In the genomic region with DNA sequence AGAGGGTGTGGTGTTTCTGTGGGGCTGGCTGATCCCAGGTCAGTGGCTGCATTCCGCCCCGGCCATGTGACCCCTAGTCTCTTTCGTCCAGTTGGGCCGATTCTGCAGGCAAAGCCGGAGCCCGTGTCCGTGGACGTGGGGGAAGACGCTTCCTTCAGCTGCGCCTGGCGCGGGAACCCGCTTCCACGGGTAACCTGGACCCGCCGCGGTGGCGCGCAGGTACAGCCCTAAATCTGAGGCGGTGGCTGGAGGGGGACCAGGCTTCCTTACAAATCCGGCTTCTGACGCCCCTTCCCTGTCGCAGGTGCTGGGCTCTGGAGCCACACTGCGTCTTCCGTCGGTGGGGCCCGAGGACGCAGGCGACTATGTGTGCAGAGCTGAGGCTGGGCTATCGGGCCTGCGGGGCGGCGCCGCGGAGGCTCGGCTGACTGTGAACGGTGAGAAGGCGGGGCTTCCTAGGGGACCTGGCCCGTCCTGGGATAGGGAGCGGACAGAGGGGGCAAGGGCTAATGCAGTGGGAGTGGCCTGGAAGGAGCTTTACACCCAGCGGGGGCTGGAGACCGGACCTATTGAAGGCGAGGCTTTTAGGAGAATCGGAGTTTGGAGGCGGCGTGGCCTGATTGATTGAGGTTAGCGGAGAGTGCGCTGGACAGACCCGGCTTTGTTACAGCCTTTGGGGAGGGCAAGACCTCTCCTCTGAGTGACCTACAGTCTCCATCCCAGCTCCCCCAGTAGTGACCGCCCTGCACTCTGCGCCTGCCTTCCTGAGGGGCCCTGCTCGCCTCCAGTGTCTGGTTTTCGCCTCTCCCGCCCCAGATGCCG, we compare ENCODE assay signal across 1 cellular context.
TF ChIP-seq lines count a peak whose summit lies in the region.

No MANE protein-coding gene starts in this region.

TF ChIP-seq in HepG2, 621 proteins besides CTCF, POLR2A, EP300 and RAD21 (continues in another document):
- TF ChIP-seq, protein P1, sequence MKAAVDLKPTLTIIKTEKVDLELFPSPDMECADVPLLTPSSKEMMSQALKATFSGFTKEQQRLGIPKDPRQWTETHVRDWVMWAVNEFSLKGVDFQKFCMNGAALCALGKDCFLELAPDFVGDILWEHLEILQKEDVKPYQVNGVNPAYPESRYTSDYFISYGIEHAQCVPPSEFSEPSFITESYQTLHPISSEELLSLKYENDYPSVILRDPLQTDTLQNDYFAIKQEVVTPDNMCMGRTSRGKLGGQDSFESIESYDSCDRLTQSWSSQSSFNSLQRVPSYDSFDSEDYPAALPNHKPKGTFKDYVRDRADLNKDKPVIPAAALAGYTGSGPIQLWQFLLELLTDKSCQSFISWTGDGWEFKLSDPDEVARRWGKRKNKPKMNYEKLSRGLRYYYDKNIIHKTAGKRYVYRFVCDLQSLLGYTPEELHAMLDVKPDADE (CRISPR knock-in tag; IDR thresholded peaks at IDR 0.05) = no peak
- TF ChIP-seq REL (CRISPR knock-in tag; conservative IDR thresholded peaks at IDR 0.05) (no peak), ERF (CRISPR knock-in tag; IDR thresholded peaks at IDR 0.05) (0 out of 2 replicates have a peak, but pooled peaks have one; percentile 50), ZNF543 (CRISPR knock-in tag; IDR thresholded peaks at IDR 0.05) (peak; percentile 62; the same call in 1 of the 2 replicates), AKAP8 (CRISPR knock-in tag; IDR thresholded peaks at IDR 0.05) (0 out of 2 replicates have a peak, but pooled peaks have one; percentile 19), XRCC5 (optimal IDR thresholded peaks at IDR 0.05; ENCODE audit: low read length) (peak; percentile 47), ZNF207 (IDR thresholded peaks at IDR 0.05; ENCODE audit: borderline replicate concordance) (no peak), ZFY (CRISPR knock-in tag; IDR thresholded peaks at IDR 0.05) (peak; percentile 55; the same call in 1 of the 2 replicates), NFKB2 (CRISPR knock-in tag; IDR thresholded peaks at IDR 0.05; ENCODE audit: borderline replicate concordance) (0 out of 2 replicates have a peak, but pooled peaks have one; percentile 15), NFYB (CRISPR knock-in tag; IDR thresholded peaks at IDR 0.05) (no peak; the same call in 1 of the 2 replicates), SAP130 (CRISPR knock-in tag; IDR thresholded peaks at IDR 0.05; ENCODE audit: low read depth) (peak; percentile 43; the same call in 1 of the 2 replicates), POLR2G (IDR thresholded peaks at IDR 0.05; ENCODE audit: low read depth, low read length) (peak; percentile 54; the same call in 1 of the 2 replicates), TARDBP (CRISPR knock-in tag; IDR thresholded peaks at IDR 0.05) (peak; percentile 55; the same call in 1 of the 2 replicates), ZSCAN25 (CRISPR knock-in tag; IDR thresholded peaks at IDR 0.05) (0 out of 2 replicates have a peak, but pooled peaks have one; percentile 21), RXRA (CRISPR knock-in tag; IDR thresholded peaks at IDR 0.05) (peak; percentile 19; the same call in 1 of the 2 replicates), SOX13 (IDR thresholded peaks at IDR 0.05) (no peak), SOX13 (CRISPR knock-in tag; conservative IDR thresholded peaks at IDR 0.05 in 1 of 2, IDR thresholded peaks at IDR 0.05 in 1 of 2) (peak in 1 of 2 experiments; percentile 36; a peak in 1 of 4 replicates), PCBP1 (IDR thresholded peaks at IDR 0.05; ENCODE audit: borderline replicate concordance, low read depth, low read length) (no peak), POLR2AphosphoS5 (IDR thresholded peaks at IDR 0.05; ENCODE audit: low read depth, low read length) (0 out of 2 replicates have a peak, but pooled peaks have one; percentile 16), TBL1XR1 (IDR thresholded peaks at IDR 0.05; ENCODE audit: borderline replicate concordance, low read length, partially characterized antibody) (no peak), ZSCAN30 (CRISPR knock-in tag; IDR thresholded peaks at IDR 0.05) (no peak), DR1 (CRISPR knock-in tag; IDR thresholded peaks at IDR 0.05) (peak; percentile 39; the same call in 1 of the 2 replicates), KLF15 (CRISPR knock-in tag; IDR thresholded peaks at IDR 0.05; ENCODE audit: borderline replicate concordance) (peak; percentile 71; the same call in 1 of the 2 replicates)
- TF ChIP-seq, protein P2, sequence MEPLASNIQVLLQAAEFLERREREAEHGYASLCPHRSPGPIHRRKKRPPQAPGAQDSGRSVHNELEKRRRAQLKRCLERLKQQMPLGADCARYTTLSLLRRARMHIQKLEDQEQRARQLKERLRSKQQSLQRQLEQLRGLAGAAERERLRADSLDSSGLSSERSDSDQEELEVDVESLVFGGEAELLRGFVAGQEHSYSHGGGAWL (CRISPR knock-in tag; IDR thresholded peaks at IDR 0.05) = 0 out of 2 replicates have a peak, but pooled peaks have one; percentile 15
- TF ChIP-seq, protein P3, sequence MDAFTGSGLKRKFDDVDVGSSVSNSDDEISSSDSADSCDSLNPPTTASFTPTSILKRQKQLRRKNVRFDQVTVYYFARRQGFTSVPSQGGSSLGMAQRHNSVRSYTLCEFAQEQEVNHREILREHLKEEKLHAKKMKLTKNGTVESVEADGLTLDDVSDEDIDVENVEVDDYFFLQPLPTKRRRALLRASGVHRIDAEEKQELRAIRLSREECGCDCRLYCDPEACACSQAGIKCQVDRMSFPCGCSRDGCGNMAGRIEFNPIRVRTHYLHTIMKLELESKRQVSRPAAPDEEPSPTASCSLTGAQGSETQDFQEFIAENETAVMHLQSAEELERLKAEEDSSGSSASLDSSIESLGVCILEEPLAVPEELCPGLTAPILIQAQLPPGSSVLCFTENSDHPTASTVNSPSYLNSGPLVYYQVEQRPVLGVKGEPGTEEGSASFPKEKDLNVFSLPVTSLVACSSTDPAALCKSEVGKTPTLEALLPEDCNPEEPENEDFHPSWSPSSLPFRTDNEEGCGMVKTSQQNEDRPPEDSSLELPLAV (CRISPR knock-in tag; conservative IDR thresholded peaks at IDR 0.05; ENCODE audit: low read depth) = no peak
- TF ChIP-seq, protein P4, sequence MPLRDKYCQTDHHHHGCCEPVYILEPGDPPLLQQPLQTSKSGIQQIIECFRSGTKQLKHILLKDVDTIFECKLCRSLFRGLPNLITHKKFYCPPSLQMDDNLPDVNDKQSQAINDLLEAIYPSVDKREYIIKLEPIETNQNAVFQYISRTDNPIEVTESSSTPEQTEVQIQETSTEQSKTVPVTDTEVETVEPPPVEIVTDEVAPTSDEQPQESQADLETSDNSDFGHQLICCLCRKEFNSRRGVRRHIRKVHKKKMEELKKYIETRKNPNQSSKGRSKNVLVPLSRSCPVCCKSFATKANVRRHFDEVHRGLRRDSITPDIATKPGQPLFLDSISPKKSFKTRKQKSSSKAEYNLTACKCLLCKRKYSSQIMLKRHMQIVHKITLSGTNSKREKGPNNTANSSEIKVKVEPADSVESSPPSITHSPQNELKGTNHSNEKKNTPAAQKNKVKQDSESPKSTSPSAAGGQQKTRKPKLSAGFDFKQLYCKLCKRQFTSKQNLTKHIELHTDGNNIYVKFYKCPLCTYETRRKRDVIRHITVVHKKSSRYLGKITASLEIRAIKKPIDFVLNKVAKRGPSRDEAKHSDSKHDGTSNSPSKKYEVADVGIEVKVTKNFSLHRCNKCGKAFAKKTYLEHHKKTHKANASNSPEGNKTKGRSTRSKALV (CRISPR knock-in tag; IDR thresholded peaks at IDR 0.05) = peak; percentile 75
- TF ChIP-seq, protein P5, sequence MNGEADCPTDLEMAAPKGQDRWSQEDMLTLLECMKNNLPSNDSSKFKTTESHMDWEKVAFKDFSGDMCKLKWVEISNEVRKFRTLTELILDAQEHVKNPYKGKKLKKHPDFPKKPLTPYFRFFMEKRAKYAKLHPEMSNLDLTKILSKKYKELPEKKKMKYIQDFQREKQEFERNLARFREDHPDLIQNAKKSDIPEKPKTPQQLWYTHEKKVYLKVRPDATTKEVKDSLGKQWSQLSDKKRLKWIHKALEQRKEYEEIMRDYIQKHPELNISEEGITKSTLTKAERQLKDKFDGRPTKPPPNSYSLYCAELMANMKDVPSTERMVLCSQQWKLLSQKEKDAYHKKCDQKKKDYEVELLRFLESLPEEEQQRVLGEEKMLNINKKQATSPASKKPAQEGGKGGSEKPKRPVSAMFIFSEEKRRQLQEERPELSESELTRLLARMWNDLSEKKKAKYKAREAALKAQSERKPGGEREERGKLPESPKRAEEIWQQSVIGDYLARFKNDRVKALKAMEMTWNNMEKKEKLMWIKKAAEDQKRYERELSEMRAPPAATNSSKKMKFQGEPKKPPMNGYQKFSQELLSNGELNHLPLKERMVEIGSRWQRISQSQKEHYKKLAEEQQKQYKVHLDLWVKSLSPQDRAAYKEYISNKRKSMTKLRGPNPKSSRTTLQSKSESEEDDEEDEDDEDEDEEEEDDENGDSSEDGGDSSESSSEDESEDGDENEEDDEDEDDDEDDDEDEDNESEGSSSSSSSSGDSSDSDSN (CRISPR knock-in tag; IDR thresholded peaks at IDR 0.05) = peak; percentile 31; the same call in 1 of the 2 replicates
- TF ChIP-seq, protein P6, sequence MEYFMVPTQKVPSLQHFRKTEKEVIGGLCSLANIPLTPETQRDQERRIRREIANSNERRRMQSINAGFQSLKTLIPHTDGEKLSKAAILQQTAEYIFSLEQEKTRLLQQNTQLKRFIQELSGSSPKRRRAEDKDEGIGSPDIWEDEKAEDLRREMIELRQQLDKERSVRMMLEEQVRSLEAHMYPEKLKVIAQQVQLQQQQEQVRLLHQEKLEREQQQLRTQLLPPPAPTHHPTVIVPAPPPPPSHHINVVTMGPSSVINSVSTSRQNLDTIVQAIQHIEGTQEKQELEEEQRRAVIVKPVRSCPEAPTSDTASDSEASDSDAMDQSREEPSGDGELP (IDR thresholded peaks at IDR 0.05; ENCODE audit: borderline replicate concordance, low read depth) = no peak
- TF ChIP-seq, protein P7, sequence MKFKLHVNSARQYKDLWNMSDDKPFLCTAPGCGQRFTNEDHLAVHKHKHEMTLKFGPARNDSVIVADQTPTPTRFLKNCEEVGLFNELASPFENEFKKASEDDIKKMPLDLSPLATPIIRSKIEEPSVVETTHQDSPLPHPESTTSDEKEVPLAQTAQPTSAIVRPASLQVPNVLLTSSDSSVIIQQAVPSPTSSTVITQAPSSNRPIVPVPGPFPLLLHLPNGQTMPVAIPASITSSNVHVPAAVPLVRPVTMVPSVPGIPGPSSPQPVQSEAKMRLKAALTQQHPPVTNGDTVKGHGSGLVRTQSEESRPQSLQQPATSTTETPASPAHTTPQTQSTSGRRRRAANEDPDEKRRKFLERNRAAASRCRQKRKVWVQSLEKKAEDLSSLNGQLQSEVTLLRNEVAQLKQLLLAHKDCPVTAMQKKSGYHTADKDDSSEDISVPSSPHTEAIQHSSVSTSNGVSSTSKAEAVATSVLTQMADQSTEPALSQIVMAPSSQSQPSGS (CRISPR knock-in tag; IDR thresholded peaks at IDR 0.05) = no peak
- TF ChIP-seq, protein P8, sequence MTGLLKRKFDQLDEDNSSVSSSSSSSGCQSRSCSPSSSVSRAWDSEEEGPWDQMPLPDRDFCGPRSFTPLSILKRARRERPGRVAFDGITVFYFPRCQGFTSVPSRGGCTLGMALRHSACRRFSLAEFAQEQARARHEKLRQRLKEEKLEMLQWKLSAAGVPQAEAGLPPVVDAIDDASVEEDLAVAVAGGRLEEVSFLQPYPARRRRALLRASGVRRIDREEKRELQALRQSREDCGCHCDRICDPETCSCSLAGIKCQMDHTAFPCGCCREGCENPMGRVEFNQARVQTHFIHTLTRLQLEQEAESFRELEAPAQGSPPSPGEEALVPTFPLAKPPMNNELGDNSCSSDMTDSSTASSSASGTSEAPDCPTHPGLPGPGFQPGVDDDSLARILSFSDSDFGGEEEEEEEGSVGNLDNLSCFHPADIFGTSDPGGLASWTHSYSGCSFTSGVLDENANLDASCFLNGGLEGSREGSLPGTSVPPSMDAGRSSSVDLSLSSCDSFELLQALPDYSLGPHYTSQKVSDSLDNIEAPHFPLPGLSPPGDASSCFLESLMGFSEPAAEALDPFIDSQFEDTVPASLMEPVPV (CRISPR knock-in tag; IDR thresholded peaks at IDR 0.05) = 0 out of 2 replicates have a peak, but pooled peaks have one; percentile 38
- TF ChIP-seq, protein P9, sequence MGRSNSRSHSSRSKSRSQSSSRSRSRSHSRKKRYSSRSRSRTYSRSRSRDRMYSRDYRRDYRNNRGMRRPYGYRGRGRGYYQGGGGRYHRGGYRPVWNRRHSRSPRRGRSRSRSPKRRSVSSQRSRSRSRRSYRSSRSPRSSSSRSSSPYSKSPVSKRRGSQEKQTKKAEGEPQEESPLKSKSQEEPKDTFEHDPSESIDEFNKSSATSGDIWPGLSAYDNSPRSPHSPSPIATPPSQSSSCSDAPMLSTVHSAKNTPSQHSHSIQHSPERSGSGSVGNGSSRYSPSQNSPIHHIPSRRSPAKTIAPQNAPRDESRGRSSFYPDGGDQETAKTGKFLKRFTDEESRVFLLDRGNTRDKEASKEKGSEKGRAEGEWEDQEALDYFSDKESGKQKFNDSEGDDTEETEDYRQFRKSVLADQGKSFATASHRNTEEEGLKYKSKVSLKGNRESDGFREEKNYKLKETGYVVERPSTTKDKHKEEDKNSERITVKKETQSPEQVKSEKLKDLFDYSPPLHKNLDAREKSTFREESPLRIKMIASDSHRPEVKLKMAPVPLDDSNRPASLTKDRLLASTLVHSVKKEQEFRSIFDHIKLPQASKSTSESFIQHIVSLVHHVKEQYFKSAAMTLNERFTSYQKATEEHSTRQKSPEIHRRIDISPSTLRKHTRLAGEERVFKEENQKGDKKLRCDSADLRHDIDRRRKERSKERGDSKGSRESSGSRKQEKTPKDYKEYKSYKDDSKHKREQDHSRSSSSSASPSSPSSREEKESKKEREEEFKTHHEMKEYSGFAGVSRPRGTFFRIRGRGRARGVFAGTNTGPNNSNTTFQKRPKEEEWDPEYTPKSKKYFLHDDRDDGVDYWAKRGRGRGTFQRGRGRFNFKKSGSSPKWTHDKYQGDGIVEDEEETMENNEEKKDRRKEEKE (IDR thresholded peaks at IDR 0.05) = no peak
- TF ChIP-seq, protein P10, sequence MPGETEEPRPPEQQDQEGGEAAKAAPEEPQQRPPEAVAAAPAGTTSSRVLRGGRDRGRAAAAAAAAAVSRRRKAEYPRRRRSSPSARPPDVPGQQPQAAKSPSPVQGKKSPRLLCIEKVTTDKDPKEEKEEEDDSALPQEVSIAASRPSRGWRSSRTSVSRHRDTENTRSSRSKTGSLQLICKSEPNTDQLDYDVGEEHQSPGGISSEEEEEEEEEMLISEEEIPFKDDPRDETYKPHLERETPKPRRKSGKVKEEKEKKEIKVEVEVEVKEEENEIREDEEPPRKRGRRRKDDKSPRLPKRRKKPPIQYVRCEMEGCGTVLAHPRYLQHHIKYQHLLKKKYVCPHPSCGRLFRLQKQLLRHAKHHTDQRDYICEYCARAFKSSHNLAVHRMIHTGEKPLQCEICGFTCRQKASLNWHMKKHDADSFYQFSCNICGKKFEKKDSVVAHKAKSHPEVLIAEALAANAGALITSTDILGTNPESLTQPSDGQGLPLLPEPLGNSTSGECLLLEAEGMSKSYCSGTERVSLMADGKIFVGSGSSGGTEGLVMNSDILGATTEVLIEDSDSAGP (CRISPR knock-in tag; IDR thresholded peaks at IDR 0.05; ENCODE audit: borderline replicate concordance) = peak; percentile 70; the same call in 1 of the 2 replicates
- TF ChIP-seq, protein P11, sequence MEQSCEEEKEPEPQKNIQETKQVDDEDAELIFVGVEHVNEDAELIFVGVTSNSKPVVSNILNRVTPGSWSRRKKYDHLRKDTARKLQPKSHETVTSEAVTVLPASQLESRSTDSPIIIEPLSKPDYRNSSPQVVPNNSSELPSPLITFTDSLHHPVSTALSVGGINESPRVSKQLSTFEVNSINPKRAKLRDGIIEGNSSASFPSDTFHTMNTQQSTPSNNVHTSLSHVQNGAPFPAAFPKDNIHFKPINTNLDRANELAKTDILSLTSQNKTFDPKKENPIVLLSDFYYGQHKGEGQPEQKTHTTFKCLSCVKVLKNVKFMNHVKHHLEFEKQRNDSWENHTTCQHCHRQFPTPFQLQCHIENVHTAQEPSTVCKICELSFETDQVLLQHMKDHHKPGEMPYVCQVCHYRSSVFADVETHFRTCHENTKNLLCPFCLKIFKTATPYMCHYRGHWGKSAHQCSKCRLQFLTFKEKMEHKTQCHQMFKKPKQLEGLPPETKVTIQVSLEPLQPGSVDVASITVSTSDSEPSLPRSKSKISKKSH (CRISPR knock-in tag; IDR thresholded peaks at IDR 0.05; ENCODE audit: borderline replicate concordance) = 0 out of 2 replicates have a peak, but pooled peaks have one; percentile 28
